ENCODE assay signal across 8 cellular contexts in genomic region chr6:137044366-137045220, GRCh38. TPM values are rescaled to one million over a fixed set of nuclear protein-coding genes. Genes with fewer than 3 reads are reported as not detected.
DNase-seq lines count a peak whose midpoint lies in the region; ATAC-seq, FAIRE-seq and TF ChIP-seq lines count a peak whose summit lies in the region.

Gene IL20RA (minus strand): TSS chr6:137044965. CDS start chr6:137044728, 237 bp downstream.

- no peaks in the 10 kb centered on the region for H3K79me1 ChIP-seq in mesendoderm (ENCODE audit: low read length)

- no CpG with 5 or more reads among the region's 83 CpGs for WGBS in mesendoderm (ENCODE audit: extremely low coverage, insufficient coverage, low lambda C conversion rate)

- dilution Hi-C loops in endothelial cell of umbilical vein (cut with MboI; ENCODE audit: extremely low pct_ligation_motif_present, low sequenced_read_pairs): no loop called here

- BruUV-seq in endothelial cell of umbilical vein (replicated peaks; lab: Mats Ljungman, UMichigan): no TSS peak

- no peaks in the 10 kb centered on the region for H3K36me3 ChIP-seq in RWPE2 (ENCODE audit: low read depth)
- H3K36me3 ChIP-seq in endothelial cell of umbilical vein (ENCODE audit: control insufficient read depth in 2 of 2, extremely low read depth in 1 of 2, insufficient read depth in 2 of 2, low read length in 2 of 2): no peaks in the 10 kb centered on the region
- H3K36me3 ChIP-seq in mesendoderm (ENCODE audit: control insufficient read depth, insufficient read depth, low read length): no peaks in the 10 kb centered on the region
- H3K36me3 ChIP-seq in upper lobe of right lung: no peaks in the 10 kb centered on the region

- no peak for TF ChIP-seq POLR2A in endothelial cell of umbilical vein (IDR thresholded peaks at IDR 0.05; ENCODE audit: low read depth, low read length)

- H3K9me3 ChIP-seq in RWPE2 (ENCODE audit: severe bottlenecking) (no peaks in the 10 kb centered on the region), endothelial cell of umbilical vein (replicated peaks; ENCODE audit: control insufficient read depth, insufficient read depth, low read length) (no peaks in the 10 kb centered on the region), upper lobe of right lung (no peaks in the 10 kb centered on the region)

- POLR2A ChIA-PET in endothelial cell of umbilical vein (lab: Charles Lee): no interaction called here

- no peak within 1 kb of the TSS for H4K8ac ChIP-seq in mesendoderm (ENCODE audit: low read depth, low read length)

- DNase-seq in stimulated activated CD4-positive, alpha-beta T cell treated with anti-CD3 and anti-CD28 coated beads, Interleukin-12 subunit alpha, Interleukin-12 subunit beta, amount 100 ng/mL, for 4 hours: peak; percentile 3
- DNase-seq in stimulated activated CD4-positive, alpha-beta T cell treated with anti-CD3 and anti-CD28 coated beads, Interleukin-4, amount 100 ng/mL, for 24 hours: no peak
- DNase-seq in RWPE2 (ENCODE audit: low spot score) (no peak), endothelial cell of umbilical vein (ENCODE audit: low read depth, low spot score) (no peak), mesendoderm (peak; percentile 49), upper lobe of right lung (peak; percentile 86), NCI-H1105 (lab: John Stamatoyannopoulos, UW) (no peak)

- peak within 1 kb of the TSS; percentile 85 for H3K4me2 ChIP-seq in endothelial cell of umbilical vein (ENCODE audit: insufficient read depth, low read length)
- peak within 1 kb of the TSS; percentile 76 for H3K4me2 ChIP-seq in mesendoderm (ENCODE audit: low read length)

- intact Hi-C loops in endothelial cell of umbilical vein (cut with micrococcal nuclease) (no loop called here), upper lobe of right lung (cut with DNase I) (no loop called here)

- H4K20me1 ChIP-seq in endothelial cell of umbilical vein (replicated peaks; ENCODE audit: control insufficient read depth, extremely low read depth, insufficient read depth, low read length): no peaks in the 10 kb centered on the region

- H2BK15ac ChIP-seq in mesendoderm (replicated peaks; ENCODE audit: low read depth): no peak within 1 kb of the TSS

- no peak within 1 kb of the TSS for H2BK5ac ChIP-seq in mesendoderm (ENCODE audit: low read length)

- H2AFZ ChIP-seq in endothelial cell of umbilical vein (ENCODE audit: low read depth, low read length): peak within 1 kb of the TSS; percentile 89

- H3K56ac ChIP-seq in mesendoderm (ENCODE audit: low read length): peak within 1 kb of the TSS; percentile 79

- no peak within 1 kb of the TSS for H3K23ac ChIP-seq in mesendoderm (ENCODE audit: low read length)

- H2AK5ac ChIP-seq in mesendoderm (ENCODE audit: low read length): no peak within 1 kb of the TSS

- no peak within 1 kb of the TSS for H2BK120ac ChIP-seq in mesendoderm (ENCODE audit: low read depth, low read length)

- H4K5ac ChIP-seq in mesendoderm (ENCODE audit: low read length): no peak within 1 kb of the TSS

- no peaks in the 10 kb centered on the region for H3K79me2 ChIP-seq in endothelial cell of umbilical vein (ENCODE audit: control insufficient read depth, insufficient read depth, low read length)
- no peaks in the 10 kb centered on the region for H3K79me2 ChIP-seq in mesendoderm (ENCODE audit: control insufficient read depth, insufficient read depth, low read length)

- H3K27ac ChIP-seq in RWPE2 (ENCODE audit: poor library complexity, severe bottlenecking): no peak within 1 kb of the TSS
- H3K27ac ChIP-seq in endothelial cell of umbilical vein (ENCODE audit: insufficient read depth, low read depth, low read length): no peak within 1 kb of the TSS
- no peak within 1 kb of the TSS for H3K27ac ChIP-seq in mesendoderm (ENCODE audit: low read depth, low read length)
- H3K27ac ChIP-seq in upper lobe of right lung: peak within 1 kb of the TSS; percentile 80

- H3K9me1 ChIP-seq in endothelial cell of umbilical vein (replicated peaks; ENCODE audit: control insufficient read depth, extremely low read depth, insufficient read depth, low read length): no peaks in the 10 kb centered on the region

- peak within 1 kb of the TSS; percentile 3 for H3K9ac ChIP-seq in endothelial cell of umbilical vein (replicated peaks; ENCODE audit: extremely low read depth, insufficient read depth, low read length)
- peak within 1 kb of the TSS; percentile 64 for H3K9ac ChIP-seq in mesendoderm (ENCODE audit: low read length)

- CTCF ChIA-PET in endothelial cell of umbilical vein (lab: Charles Lee): interaction anchor here (0.7 to 1.8 kb wide), 5 partner anchors 24 to 1863 kb away, joined by 3 to 5 read pairs (median 4); no protein-coding TSS in a partner anchor

- H3K4ac ChIP-seq in mesendoderm (ENCODE audit: low read depth, low read length): no peak within 1 kb of the TSS

- TF ChIP-seq CTCF in RWPE2 (IDR thresholded peaks at IDR 0.05; ENCODE audit: poor library complexity, severe bottlenecking) (peak; percentile 3), endothelial cell of umbilical vein (IDR thresholded peaks at IDR 0.05; ENCODE audit: extremely low read depth in 1 of 2, insufficient read depth in 1 of 2, low read depth in 1 of 2, low read length in 2 of 2) (no peak), upper lobe of right lung (IDR thresholded peaks at IDR 0.05) (no peak)

- H3K4me3 ChIP-seq in RWPE2 (ENCODE audit: severe bottlenecking) (peak within 1 kb of the TSS; percentile 90), endothelial cell of umbilical vein (replicated peaks in 1 of 3; ENCODE audit: insufficient read depth in 1 of 3, low read depth in 1 of 3, low read length in 3 of 3) (peak within 1 kb of the TSS; percentile 55 to 71 (median 66)), mesendoderm (ENCODE audit: low read length) (peak within 1 kb of the TSS; percentile 43), upper lobe of right lung (peak within 1 kb of the TSS; percentile 69)

- H3K27me3 ChIP-seq in RWPE2 (ENCODE audit: insufficient read depth, poor library complexity, severe bottlenecking) (no peaks in the 10 kb centered on the region), endothelial cell of umbilical vein (ENCODE audit: control insufficient read depth in 2 of 2, insufficient read depth in 2 of 2, low read length in 2 of 2) (peaks cover 16 to 32% of the 10 kb centered on the region in 2 experiments), mesendoderm (ENCODE audit: insufficient read depth, low read length, poor library complexity) (peaks cover 12% of the 10 kb centered on the region), upper lobe of right lung (peaks cover 17% of the 10 kb centered on the region)

- H3K18ac ChIP-seq in mesendoderm (ENCODE audit: low read length): peak within 1 kb of the TSS; percentile 35

- ATAC-seq in RWPE2 (ENCODE audit: low read depth) (peak; percentile 68), upper lobe of right lung (peak; percentile 77), GM19023 (IDR thresholded peaks at IDR 0.05; ENCODE audit: unreplicated experiment) (no peak)

- no peak for FAIRE-seq in endothelial cell of umbilical vein (lab: Jason Lieb, UNC)

- H3K4me1 ChIP-seq in RWPE2 (ENCODE audit: insufficient read depth, poor library complexity, severe bottlenecking) (no peaks in the 10 kb centered on the region), endothelial cell of umbilical vein (ENCODE audit: control insufficient read depth, extremely low read depth, insufficient read depth, low read length) (no peaks in the 10 kb centered on the region), mesendoderm (ENCODE audit: control insufficient read depth, low read depth, low read length) (no peaks in the 10 kb centered on the region), upper lobe of right lung (peaks cover 4% of the 10 kb centered on the region)

TF ChIP-seq in endothelial cell of umbilical vein, 7 proteins besides CTCF, POLR2A, EP300 and RAD21:
- TF ChIP-seq GATA2 (IDR thresholded peaks at IDR 0.05; ENCODE audit: insufficient read depth, insufficient read length, low read depth, low read length) (no peak), MAX (IDR thresholded peaks at IDR 0.05; ENCODE audit: insufficient read depth, insufficient read length) (no peak), MYC (IDR thresholded peaks at IDR 0.05; ENCODE audit: low read depth, low read length) (no peak), POLR2AphosphoS5 (IDR thresholded peaks at IDR 0.05; ENCODE audit: insufficient read depth, low read depth, low read length) (no peak), FOS (IDR thresholded peaks at IDR 0.05; ENCODE audit: borderline replicate concordance, insufficient read depth, low read length) (no peak), EZH2 (IDR thresholded peaks at IDR 0.05; ENCODE audit: borderline replicate concordance, low read depth, low read length, severe bottlenecking) (no peak), JUN (IDR thresholded peaks at IDR 0.05; ENCODE audit: borderline replicate concordance, insufficient read depth, insufficient read length, low read depth) (no peak)
TF ChIP-seq in endothelial cell of umbilical vein: peak in this region for 0.

RNA-seq across cellular contexts. Expression of gene IL20RA, which starts in this region (rescaled TPM):
- total RNA-seq in endothelial cell of umbilical vein: not detected in 2 replicates
- polyA plus RNA-seq in endothelial cell of umbilical vein: not detected in 2 replicates
- not detected in 2 replicates for polyA plus RNA-seq in endothelial cell of umbilical vein (2011; cell fraction: cytosol; rRNA removed)
- not detected in 2 replicates for polyA plus RNA-seq in endothelial cell of umbilical vein (2011; cell fraction: nucleus; rRNA removed)
- polyA plus RNA-seq in endothelial cell of umbilical vein (2012): not detected in 2 replicates
- not detected in 2 replicates for polyA minus RNA-seq in endothelial cell of umbilical vein
- polyA minus RNA-seq in endothelial cell of umbilical vein (2011; cell fraction: cytosol; rRNA and poly(A)+ RNA removed): not detected
- not detected in 2 replicates for polyA minus RNA-seq in endothelial cell of umbilical vein (2011; cell fraction: nucleus; rRNA and poly(A)+ RNA removed)
- 0.59 TPM for polyA plus RNA-seq in mesendoderm (2013, experiment 1 of 2)
- polyA plus RNA-seq in mesendoderm (2013, experiment 2 of 2): 0.50 TPM
- 13.3 TPM for total RNA-seq in upper lobe of right lung

Comparison
In these comparisons a context has a peak if more than half of its experiments do, and no peak if none do; other contexts are left out.
1. RNA of gene IL20RA (total RNA-seq): 13.3 TPM in upper lobe of right lung (single experiment); not detected in endothelial cell of umbilical vein; every median in the first group is over 10 times any median in the second.
2. DNase-seq: peak in stimulated activated CD4-positive, alpha-beta T cell treated with anti-CD3 and anti-CD28 coated beads, Interleukin-12 subunit alpha, Interleukin-12 subunit beta, amount 100 ng/mL, for 4 hours (single experiment), mesendoderm (single experiment) and upper lobe of right lung (single experiment); none in stimulated activated CD4-positive, alpha-beta T cell treated with anti-CD3 and anti-CD28 coated beads, Interleukin-4, amount 100 ng/mL, for 24 hours (single experiment), RWPE2 (single experiment), endothelial cell of umbilical vein (single experiment) and NCI-H1105 (single experiment).
3. Peak in every context shown above with its lines, with median percentiles within 50 percentile points of each other: H3K4me3 ChIP-seq.